ENCODE assay signal across 12 cellular contexts in genomic region chr12:5882511-5883185, GRCh38.
"Had no signal": no experiment of that assay in that cellular context is flagged by ENCODE, and none has a peak within 500 bp of the region (broad histone marks: within the 10 kb centered on the region; RNA-seq: fewer than 3 reads in every experiment).

No MANE protein-coding gene starts in this region.

- ATAC-seq: activated T-cell treated with anti-CD3 and anti-CD28 coated beads, Interleukin-2, amount 50 U/mL, for 72 hours; naive thymus-derived CD8-positive, alpha-beta T cell; stimulated activated memory B cell treated with anti-CD40 and anti-IgM and Interleukin-4, amounts not matched to agents 10 μg/mL and 1 μg/mL and 100 μg/mL, for 72 hours had no signal

- DNase-seq: activated CD4-positive, CD25-positive, alpha-beta regulatory T cell treated with anti-CD3 and anti-CD28 coated beads, Interleukin-2, amount 50 U/mL, for 72 hours; activated effector memory CD4-positive, alpha-beta T cell treated with anti-CD3 and anti-CD28 coated beads, Interleukin-2, amount 50 U/mL, for 16 hours; activated naive CD4-positive, alpha-beta T cell treated with anti-CD3 and anti-CD28 coated beads, Interleukin-2, amount 50 U/mL, for 16 hours; activated T-cell treated with anti-CD3 and anti-CD28 coated beads, Interleukin-2, amount 50 U/mL, for 72 hours; colonic mucosa; foreskin melanocyte; mesenchymal stem cell; naive thymus-derived CD8-positive, alpha-beta T cell; spleen; stimulated activated CD4-positive, alpha-beta T cell treated with anti-CD3 and anti-CD28 coated beads, Interleukin-4, amount 100 ng/mL, for 4 hours; testis had no signal
